ENCODE assay signal across 8 cellular contexts in the genomic region with DNA sequence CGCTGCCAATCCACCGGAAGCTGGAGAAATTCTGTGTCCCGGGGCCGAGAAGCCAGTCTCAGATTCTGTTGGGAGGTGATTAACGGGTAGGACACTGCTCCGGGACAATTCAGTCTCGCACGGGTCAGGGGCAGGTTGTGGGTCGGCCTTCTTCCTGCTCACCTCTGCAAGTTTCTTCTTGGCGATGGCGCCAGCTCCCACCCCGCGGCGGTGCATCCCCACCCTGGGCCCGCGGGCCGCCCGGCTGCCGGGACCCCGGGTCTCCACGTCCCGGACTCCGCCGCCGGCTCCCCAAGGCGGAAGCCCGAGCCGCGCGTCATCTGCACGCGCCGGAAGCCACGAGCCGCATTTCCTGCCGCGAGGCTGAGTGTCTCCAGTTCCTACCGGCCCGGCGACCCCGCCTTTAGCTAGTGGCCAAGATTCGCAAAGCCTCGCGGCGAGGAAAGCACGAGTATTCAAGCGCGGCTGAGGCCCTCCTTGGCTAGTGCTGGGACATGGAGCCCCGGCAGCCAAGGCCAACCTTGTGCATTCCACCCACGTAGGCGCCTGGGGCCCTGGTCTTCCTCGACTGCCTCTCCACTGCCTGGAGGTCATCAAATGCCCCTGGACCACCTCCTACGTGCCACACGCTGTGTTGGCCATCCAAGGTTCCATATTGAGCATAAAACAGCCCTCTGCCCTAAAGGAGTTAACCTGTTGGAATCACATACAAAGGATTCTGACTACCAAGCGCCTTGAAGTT.
DNase-seq lines count a peak whose midpoint lies in the region; ATAC-seq lines count a peak whose summit lies in the region.

A gene with protein sequence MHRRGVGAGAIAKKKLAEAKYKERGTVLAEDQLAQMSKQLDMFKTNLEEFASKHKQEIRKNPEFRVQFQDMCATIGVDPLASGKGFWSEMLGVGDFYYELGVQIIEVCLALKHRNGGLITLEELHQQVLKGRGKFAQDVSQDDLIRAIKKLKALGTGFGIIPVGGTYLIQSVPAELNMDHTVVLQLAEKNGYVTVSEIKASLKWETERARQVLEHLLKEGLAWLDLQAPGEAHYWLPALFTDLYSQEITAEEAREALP (minus strand): TSS at position 324 of the 742 bp plus-strand sequence. CDS start 108 bp downstream, at position 216.

- peak; percentile 95 for DNase-seq in AG08395 (ENCODE audit: low spot score)
- DNase-seq in NCI-H345 treated with DMSO at 0.1 percent for 48 hours (lab: John Stamatoyannopoulos, UW; ENCODE audit: unreplicated experiment), result peak; percentile 65
- peak; percentile 91 for DNase-seq in activated CD4-positive, CD25-positive, alpha-beta regulatory T cell treated with anti-CD3 and anti-CD28 coated beads, Interleukin-2, amount 50 U/mL, for 16 hours (ENCODE audit: low read depth, low spot score)
- peak; percentile 87 for DNase-seq in central memory CD4-positive, alpha-beta T cell
- peak; percentile 92 for DNase-seq in iris pigment epithelial cell (ENCODE audit: low read depth)
- DNase-seq in stimulated activated CD4-positive, alpha-beta T cell treated with anti-CD3 and anti-CD28 coated beads, Interleukin-12 subunit alpha, Interleukin-12 subunit beta, amount 100 ng/mL, for 24 hours (ENCODE audit: low read depth in 2 of 2), result peak; percentile 87 to 92

- ATAC-seq in GM19023 (IDR thresholded peaks at IDR 0.05; ENCODE audit: unreplicated experiment) (peak; percentile 92), HG03280 (IDR thresholded peaks at IDR 0.05; ENCODE audit: unreplicated experiment) (peak; percentile 87)

Comparison
In these comparisons a context has a peak if more than half of its experiments do, and no peak if none do; other contexts are left out.
1. Peak in every context shown above with its lines: DNase-seq and ATAC-seq.